Comparison of ENCODE assay signal across 2 cellular contexts in genomic region chr1:3777647-3778589, GRCh38.
TF ChIP-seq lines count a peak whose summit lies in the region.

No MANE protein-coding gene starts in this region.

TF ChIP-seq in K562, 482 proteins besides CTCF, POLR2A, EP300 and RAD21:
- TF ChIP-seq PHF20 (IDR thresholded peaks at IDR 0.05; ENCODE audit: partially characterized antibody) (no peak), POLR2G (IDR thresholded peaks at IDR 0.05; ENCODE audit: low read depth, low read length) (peak; percentile 80), POLR2AphosphoS2 (IDR thresholded peaks at IDR 0.05; ENCODE audit: low read length) (peak; percentile 32; the same call in 1 of the 2 replicates), ATF1 (CRISPR knock-in tag; IDR thresholded peaks at IDR 0.05) (no peak), ATF1 (tag; IDR thresholded peaks at IDR 0.05) (no peak), POLR2B (IDR thresholded peaks at IDR 0.05; ENCODE audit: low read depth, partially characterized antibody) (peak; percentile 16), FOXP1 (CRISPR knock-in tag; IDR thresholded peaks at IDR 0.05) (peak; percentile 42; the same call in 1 of the 2 replicates), KDM5B (IDR thresholded peaks at IDR 0.05; ENCODE audit: insufficient replicate concordance, low read depth, low read length) (peak; percentile 65), BRCA1 (IDR thresholded peaks at IDR 0.05) (no peak), BRCA1 (CRISPR knock-in tag; IDR thresholded peaks at IDR 0.05) (no peak), RBFOX2 (IDR thresholded peaks at IDR 0.05; ENCODE audit: low read depth, low read length) (peak; percentile 57), SUPT5H (IDR thresholded peaks at IDR 0.05) (0 out of 2 replicates have a peak, but pooled peaks have one; percentile 23), RBM14 (IDR thresholded peaks at IDR 0.05; ENCODE audit: borderline replicate concordance, insufficient read depth, low read depth, low read length) (0 out of 2 replicates have a peak, but pooled peaks have one; percentile 52), HNRNPL (IDR thresholded peaks at IDR 0.05; ENCODE audit: low read depth, low read length) (peak; percentile 41; the same call in 1 of the 2 replicates), CHAMP1 (IDR thresholded peaks at IDR 0.05) (no peak), SLC30A9 (CRISPR knock-in tag; IDR thresholded peaks at IDR 0.05) (no peak), E2F4 (CRISPR knock-in tag; IDR thresholded peaks at IDR 0.05; ENCODE audit: low read depth) (no peak), MLX (CRISPR knock-in tag; conservative IDR thresholded peaks at IDR 0.05) (no peak), HNRNPUL1 (IDR thresholded peaks at IDR 0.05; ENCODE audit: low read length) (peak; percentile 66), RFX5 (IDR thresholded peaks at IDR 0.05; ENCODE audit: low read depth, low read length) (no peak), HMGN3 (IDR thresholded peaks at IDR 0.05; ENCODE audit: borderline replicate concordance, extremely low read depth, insufficient read length, low read depth, low read length) (peak; percentile 10), KDM1A (IDR thresholded peaks at IDR 0.05) (no peak), CAMTA2 (CRISPR knock-in tag; conservative IDR thresholded peaks at IDR 0.05) (0 out of 2 replicates have a peak, but pooled peaks have one; percentile 2), SMAD4 (CRISPR knock-in tag; conservative IDR thresholded peaks at IDR 0.05) (no peak), CBFB (CRISPR knock-in tag; IDR thresholded peaks at IDR 0.05) (0 out of 2 replicates have a peak, but pooled peaks have one; percentile 9), MAZ (CRISPR knock-in tag; conservative IDR thresholded peaks at IDR 0.05 in 1 of 2, IDR thresholded peaks at IDR 0.05 in 1 of 2) (0 out of 4 replicates have a peak, but pooled peaks of 1 of the 2 experiments have one; percentile 27), HEY1 (CRISPR knock-in tag; IDR thresholded peaks at IDR 0.05; ENCODE audit: borderline replicate concordance) (0 out of 2 replicates have a peak, but pooled peaks have one; percentile 9), ELK1 (CRISPR knock-in tag; IDR thresholded peaks at IDR 0.05) (no peak), ZNF316 (IDR thresholded peaks at IDR 0.05) (no peak)

TF ChIP-seq in HepG2, 621 proteins besides CTCF, POLR2A, EP300 and RAD21 (continues in another document):
- no peak for TF ChIP-seq ZNF782 (CRISPR knock-in tag; IDR thresholded peaks at IDR 0.05; ENCODE audit: borderline replicate concordance)
- TF ChIP-seq ELF4 (CRISPR knock-in tag; IDR thresholded peaks at IDR 0.05; ENCODE audit: borderline replicate concordance), result no peak
- no peak for TF ChIP-seq CBX1 (IDR thresholded peaks at IDR 0.05; ENCODE audit: low read depth)
- TF ChIP-seq ZSCAN25 (CRISPR knock-in tag; IDR thresholded peaks at IDR 0.05), result no peak; the same call in 1 of the 2 replicates
- TF ChIP-seq IRF9 (CRISPR knock-in tag; IDR thresholded peaks at IDR 0.05; ENCODE audit: borderline replicate concordance), result 0 out of 2 replicates have a peak, but pooled peaks have one; percentile 28
- no peak for TF ChIP-seq GLMP (CRISPR knock-in tag; IDR thresholded peaks at IDR 0.05; ENCODE audit: borderline replicate concordance)
- no peak for TF ChIP-seq MXD3 (CRISPR knock-in tag; IDR thresholded peaks at IDR 0.05)
- no peak for TF ChIP-seq ZNF333 (CRISPR knock-in tag; IDR thresholded peaks at IDR 0.05; ENCODE audit: borderline replicate concordance)
- no peak for TF ChIP-seq PRMT3 (CRISPR knock-in tag; IDR thresholded peaks at IDR 0.05; ENCODE audit: borderline replicate concordance, low read depth)
- no peak for TF ChIP-seq BATF2 (CRISPR knock-in tag; IDR thresholded peaks at IDR 0.05)
- no peak for TF ChIP-seq CSRNP2 (CRISPR knock-in tag; conservative IDR thresholded peaks at IDR 0.05; ENCODE audit: low read depth)
- no peak for TF ChIP-seq PRDM10 (CRISPR knock-in tag; IDR thresholded peaks at IDR 0.05; ENCODE audit: low read depth)
- TF ChIP-seq KLF15 (CRISPR knock-in tag; IDR thresholded peaks at IDR 0.05; ENCODE audit: borderline replicate concordance), result no peak
- no peak for TF ChIP-seq NCOR1 (IDR thresholded peaks at IDR 0.05; ENCODE audit: borderline replicate concordance, low read length)
- TF ChIP-seq KDM2A (CRISPR knock-in tag; IDR thresholded peaks at IDR 0.05; ENCODE audit: borderline replicate concordance, low read depth), result no peak; the same call in 1 of the 2 replicates
- no peak for TF ChIP-seq ZNF572 (CRISPR knock-in tag; IDR thresholded peaks at IDR 0.05)
- peak; percentile 94 for TF ChIP-seq AGO2 (optimal IDR thresholded peaks at IDR 0.05; ENCODE audit: low read depth, low read length)
- no peak for TF ChIP-seq CEBPG (CRISPR knock-in tag; IDR thresholded peaks at IDR 0.05)
- no peak for TF ChIP-seq FOSL2 (CRISPR knock-in tag; IDR thresholded peaks at IDR 0.05)
- TF ChIP-seq NR2F2 (IDR thresholded peaks at IDR 0.05; ENCODE audit: borderline replicate concordance, low read depth), result no peak
- no peak for TF ChIP-seq ZNF564 (CRISPR knock-in tag; IDR thresholded peaks at IDR 0.05)
- TF ChIP-seq RBFOX2 (IDR thresholded peaks at IDR 0.05; ENCODE audit: low read depth, low read length), result 0 out of 2 replicates have a peak, but pooled peaks have one; percentile 42
- TF ChIP-seq GABPB1 (CRISPR knock-in tag; IDR thresholded peaks at IDR 0.05), result no peak; the same call in 1 of the 2 replicates
- no peak for TF ChIP-seq ZNF430 (CRISPR knock-in tag; IDR thresholded peaks at IDR 0.05)
- no peak for TF ChIP-seq ZNF839 (CRISPR knock-in tag; IDR thresholded peaks at IDR 0.05; ENCODE audit: borderline replicate concordance)
- no peak for TF ChIP-seq MXI1 (IDR thresholded peaks at IDR 0.05; ENCODE audit: borderline replicate concordance, low read depth, low read length)
- TF ChIP-seq HNRNPH1 (optimal IDR thresholded peaks at IDR 0.05; ENCODE audit: low read depth, low read length), result no peak
- no peak for TF ChIP-seq ZBTB46 (CRISPR knock-in tag; IDR thresholded peaks at IDR 0.05; ENCODE audit: borderline replicate concordance)
- 0 out of 2 replicates have a peak, but pooled peaks have one; percentile 10 for TF ChIP-seq ZNF280B (CRISPR knock-in tag; IDR thresholded peaks at IDR 0.05; ENCODE audit: borderline replicate concordance)
- TF ChIP-seq GLI4 (CRISPR knock-in tag; IDR thresholded peaks at IDR 0.05; ENCODE audit: borderline replicate concordance), result no peak
- TF ChIP-seq ZFX (CRISPR knock-in tag; IDR thresholded peaks at IDR 0.05; ENCODE audit: low read depth), result no peak
- no peak for TF ChIP-seq SCMH1 (CRISPR knock-in tag; IDR thresholded peaks at IDR 0.05; ENCODE audit: borderline replicate concordance)
- TF ChIP-seq NKX3-1 (CRISPR knock-in tag; IDR thresholded peaks at IDR 0.05), result no peak
- no peak for TF ChIP-seq PATZ1 (CRISPR knock-in tag; IDR thresholded peaks at IDR 0.05)
- TF ChIP-seq MTA3 (CRISPR knock-in tag; IDR thresholded peaks at IDR 0.05), result no peak
